In the genomic region with DNA sequence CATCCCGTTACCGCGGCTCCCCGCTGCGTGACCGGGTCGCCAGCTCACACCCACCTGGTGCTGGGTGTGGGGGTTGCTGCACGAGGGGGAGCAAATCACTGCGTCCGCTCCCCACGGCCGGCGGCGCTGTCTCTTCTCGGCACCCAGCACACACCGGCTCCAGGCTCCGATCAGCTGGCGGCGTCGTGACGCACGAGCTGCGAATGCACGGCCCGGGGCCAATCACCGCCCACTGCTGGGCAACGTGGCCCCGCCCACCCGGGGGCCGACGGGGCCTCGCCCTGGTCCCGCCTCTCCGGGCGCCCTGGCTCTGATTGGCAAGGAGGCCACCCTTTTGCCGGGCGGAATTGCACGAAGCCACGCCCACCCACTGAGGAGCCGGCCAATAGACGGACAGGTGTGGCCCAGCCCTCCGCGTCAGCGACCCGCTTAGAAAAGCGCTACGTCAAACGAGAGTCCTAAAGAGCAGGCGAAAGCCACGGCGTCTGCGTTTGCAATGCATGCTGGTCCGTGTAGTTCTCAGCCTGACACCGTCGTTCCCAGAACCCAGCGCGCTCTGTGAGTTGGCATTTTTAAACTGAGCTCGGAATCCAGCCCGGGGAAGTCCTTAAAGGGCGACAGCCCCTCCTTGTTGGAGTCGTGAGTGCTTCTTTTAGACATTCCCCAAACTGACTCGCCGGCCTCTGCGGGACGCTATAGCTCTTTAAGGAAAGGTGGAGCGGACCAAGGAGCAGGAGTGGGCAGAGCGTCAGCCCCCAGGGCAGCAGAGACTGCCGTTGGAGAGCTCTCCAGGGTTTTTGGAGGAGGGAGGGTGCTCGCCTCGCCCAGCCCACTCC, we compare ENCODE assay signal across 8 cellular contexts. TPM values are rescaled to one million over a fixed set of nuclear protein-coding genes. Genes with fewer than 3 reads are reported as not detected.
DNase-seq lines count a peak whose midpoint lies in the region; ATAC-seq and TF ChIP-seq lines count a peak whose summit lies in the region.

No MANE protein-coding gene starts in this region.

- peaks cover 27 to 47% (median 39%) of the 10 kb centered on the region in 11 experiments for H4K20me1 ChIP-seq in BLaER1 treated with 17β-estradiol and CSF1 and Interleukin-3, amounts not matched to agents 10 nM and 100 nM

- H3K36me3 Mint-ChIP-seq in dendritic cell treated with granulocyte-macrophage colony-stimulating factor and Interleukin-4, amounts not matched to agents 40 ng/mL and 50 ng/mL, for 4 days (ENCODE audit: low read depth) = peaks cover 63% of the 10 kb centered on the region

- TF ChIP-seq CTCF in left lung (IDR thresholded peaks at IDR 0.05) = peak in 1 of 2 donors; percentile 31

- peaks cover 31 to 47% (median 45%) of the 10 kb centered on the region in 11 experiments for H3K27me3 ChIP-seq in BLaER1 treated with 17β-estradiol and CSF1 and Interleukin-3, amounts not matched to agents 10 nM and 100 nM
- H3K27me3 ChIP-seq in left lung = no peaks in the 10 kb centered on the region

- peak overlapping the region; percentile 89 to 99 (median 96) for H3K9ac ChIP-seq in BLaER1 treated with 17β-estradiol and CSF1 and Interleukin-3, amounts not matched to agents 10 nM and 100 nM

- peaks cover 63% of the 10 kb centered on the region for H3K4me1 Mint-ChIP-seq in dendritic cell treated with granulocyte-macrophage colony-stimulating factor and Interleukin-4, amounts not matched to agents 40 ng/mL and 50 ng/mL, for 4 days (ENCODE audit: low read depth)

- H3K4me1 ChIP-seq in BLaER1 treated with 17β-estradiol and CSF1 and Interleukin-3, amounts not matched to agents 10 nM and 100 nM = peaks cover 32 to 59% (median 51%) of the 10 kb centered on the region in 10 experiments
- peaks cover 40 to 69% of the 10 kb centered on the region in 2 donors for H3K4me1 ChIP-seq in left lung

- no peaks in the 10 kb centered on the region for H3K9me3 Mint-ChIP-seq in dendritic cell treated with granulocyte-macrophage colony-stimulating factor and Interleukin-4, amounts not matched to agents 40 ng/mL and 50 ng/mL, for 4 days

- H3K4me3 Mint-ChIP-seq in dendritic cell treated with granulocyte-macrophage colony-stimulating factor and Interleukin-4, amounts not matched to agents 40 ng/mL and 50 ng/mL, for 4 days = peak overlapping the region; percentile 99

- H3K27me3 Mint-ChIP-seq in dendritic cell treated with granulocyte-macrophage colony-stimulating factor and Interleukin-4, amounts not matched to agents 40 ng/mL and 50 ng/mL, for 4 days = no peaks in the 10 kb centered on the region

- intact Hi-C loops in dendritic cell treated with granulocyte-macrophage colony-stimulating factor and Interleukin-4, amounts not matched to agents 40 ng/mL and 50 ng/mL, for 4 days (cut with micrococcal nuclease) = loop anchor here (2.0 to 5.0 kb wide), 3 partner anchors 67 to 151 kb away; a partner anchor contains a TSS
- intact Hi-C loops in left lung (cut with DNase I) = no loop called here

- H3K4me2 ChIP-seq in BLaER1 treated with 17β-estradiol and CSF1 and Interleukin-3, amounts not matched to agents 10 nM and 100 nM = peak overlapping the region; percentile 80 to 99 (median 98)

- H3K9me3 ChIP-seq in BLaER1 treated with 17β-estradiol and CSF1 and Interleukin-3, amounts not matched to agents 10 nM and 100 nM (replicated peaks in 1 of 11) = no peaks in the 10 kb centered on the region; a peak in 1 of 22 replicates
- no peaks in the 10 kb centered on the region for H3K9me3 ChIP-seq in left lung

- peak overlapping the region; percentile 62 to 91 (median 76) for H3K4me3 ChIP-seq in BLaER1 treated with 17β-estradiol and CSF1 and Interleukin-3, amounts not matched to agents 10 nM and 100 nM
- peak overlapping the region; percentile 95 to 97 for H3K4me3 ChIP-seq in left lung

- ATAC-seq in GM19328 (IDR thresholded peaks at IDR 0.05; ENCODE audit: unreplicated experiment) (peak; percentile 71), HG03520 (IDR thresholded peaks at IDR 0.05; ENCODE audit: unreplicated experiment) (peak; percentile 71), left lung (peak; percentile 78)

- H3K36me3 ChIP-seq in BLaER1 treated with 17β-estradiol and CSF1 and Interleukin-3, amounts not matched to agents 10 nM and 100 nM = peaks cover 0 to 38% (median 18%) of the 10 kb centered on the region in 11 experiments; a peak in 13 of 22 replicates
- H3K36me3 ChIP-seq in left lung = peaks cover 0 to 33% of the 10 kb centered on the region in 2 donors

- DNase-seq in NCI-H69 (lab: John Stamatoyannopoulos, UW) (peak; percentile 99), left lung (peak; percentile 99 to 100)
- DNase-seq in activated CD4-positive, alpha-beta T cell treated with anti-CD3 and anti-CD28 coated beads, Interleukin-2, amount 50 U/mL, for 24 hours (ENCODE audit: low read depth in 1 of 2, low spot score in 1 of 2) = peak; percentile 99 to 100
- DNase-seq in stimulated activated CD4-positive, alpha-beta T cell treated with anti-CD3 and anti-CD28 coated beads, Interleukin-2, amount 100 ng/mL, for 48 hours = peak; percentile 99

- peak overlapping the region; percentile 99 for H3K27ac Mint-ChIP-seq in dendritic cell treated with granulocyte-macrophage colony-stimulating factor and Interleukin-4, amounts not matched to agents 40 ng/mL and 50 ng/mL, for 4 days

- peak overlapping the region; percentile 93 to 99 (median 99) for H3K27ac ChIP-seq in BLaER1 treated with 17β-estradiol and CSF1 and Interleukin-3, amounts not matched to agents 10 nM and 100 nM
- H3K27ac ChIP-seq in left lung = peak overlapping the region; percentile 99 to 100

RNA-seq across cellular contexts. Expression of a gene that starts 6.1 kb away (rescaled TPM):
- total RNA-seq in left lung = 10 to 100 TPM in 1 of 2 donors, 1 to 10 TPM in 1; 7.3 to 14.4 TPM

RNA-seq across cellular contexts. Expression of a gene that starts 8.2 kb away (rescaled TPM):
- 10 to 100 TPM; 31.8 to 44.2 TPM for total RNA-seq in left lung

RNA-seq across cellular contexts. Expression of a gene that starts 26.4 kb away (rescaled TPM):
- total RNA-seq in left lung = 10 to 100 TPM in 1 of 2 donors, 1 to 10 TPM in 1; 4.2 to 32.6 TPM

RNA-seq across cellular contexts. Expression of a gene that starts 31.6 kb away (rescaled TPM):
- total RNA-seq in left lung = 100 to 1,000 TPM; 230 to 268 TPM

RNA-seq across cellular contexts. Expression of a gene that starts 45.6 kb away (rescaled TPM):
- 100 to 1,000 TPM; 218 to 224 TPM for total RNA-seq in left lung

Comparison
In these comparisons a context has a peak if more than half of its experiments do, and no peak if none do; other contexts are left out.
1. Peak in every context shown above with its lines: DNase-seq, ATAC-seq, H3K4me3 ChIP-seq and H3K27ac ChIP-seq.